ENCODE assay signal across 16 cellular contexts in genomic region chr15:68203956-68204355, GRCh38. TPM values are rescaled to one million over a fixed set of nuclear protein-coding genes. Genes with fewer than 3 reads are reported as not detected.
A peak's percentile ranks its signal among the peaks of the same experiment; 100 is the strongest.
DNase-seq lines count a peak whose midpoint lies in the region; TF ChIP-seq lines count a peak whose summit lies in the region.
"Had no signal": no experiment of that assay in that cellular context is flagged by ENCODE, and none has a peak within 500 bp of the region (broad histone marks: within the 10 kb centered on the region; RNA-seq: fewer than 3 reads in every experiment).

No MANE protein-coding gene starts in this region.

- CTCF ChIA-PET in Caco-2 (lab: Charles Lee), result no interaction called here
- CTCF ChIA-PET in CD8-positive, alpha-beta memory T cell (lab: Charles Lee), result no interaction called here

- no peak overlapping the region for H3K4me3 Mint-ChIP-seq in Caco-2 (ENCODE audit: unreplicated experiment)
- no peak overlapping the region for H3K4me3 Mint-ChIP-seq in CD8-positive, alpha-beta memory T cell
- H3K4me3 Mint-ChIP-seq: H9, IgD-negative memory B cell had no signal

- no peaks in the 10 kb centered on the region for H4K20me1 ChIP-seq in smooth muscle cell (ENCODE audit: low read depth)

- H3K27me3 Mint-ChIP-seq in Caco-2 (ENCODE audit: insufficient read depth, unreplicated experiment), result no peaks in the 10 kb centered on the region
- H3K27me3 Mint-ChIP-seq in CD8-positive, alpha-beta memory T cell, result no peaks in the 10 kb centered on the region
- H3K27me3 Mint-ChIP-seq: IgD-negative memory B cell had no signal

- H3K4me1 Mint-ChIP-seq in Caco-2 (ENCODE audit: low read depth, unreplicated experiment), result peaks cover 17% of the 10 kb centered on the region
- H3K4me1 Mint-ChIP-seq in CD8-positive, alpha-beta memory T cell, result peaks cover 0 to 5% (median 4%) of the 10 kb centered on the region in 3 donors

- WGBS in mesenchymal stem cell, result 97% methylated on average over 5 of the region's 5 CpGs
- WGBS in smooth muscle cell (ENCODE audit: low lambda C conversion rate), result 98% methylated on average over 5 of the region's 5 CpGs

- peaks cover 26% of the 10 kb centered on the region for H3K36me3 Mint-ChIP-seq in Caco-2 (ENCODE audit: insufficient read depth, unreplicated experiment)
- H3K36me3 Mint-ChIP-seq in CD8-positive, alpha-beta memory T cell, result no peaks in the 10 kb centered on the region

- POLR2A ChIA-PET in Caco-2 (lab: Charles Lee), result no interaction called here
- POLR2A ChIA-PET in CD8-positive, alpha-beta memory T cell (lab: Charles Lee), result no interaction called here

- DNase-seq in Caco-2 (no peak), mesenchymal stem cell (no peak), smooth muscle cell (lab: John Stamatoyannopoulos, UW; ENCODE audit: unreplicated experiment) (no peak), HuH-7.5 (ENCODE audit: low spot score) (no peak), KG1 (lab: John Stamatoyannopoulos, UW) (no peak)
- DNase-seq in CD8-positive, alpha-beta memory T cell, result no peak
- DNase-seq: ACHN, DMS153, EL, H9, NCI-H1436, NCI-H2081, NCI-H526, OCI-M1 had no signal

- no peak overlapping the region for H3K18ac ChIP-seq in mesenchymal stem cell (ENCODE audit: low read depth in 1 of 2, low read length in 2 of 2)

- H2BK5ac ChIP-seq in mesenchymal stem cell (ENCODE audit: low read depth, low read length, poor library complexity, severe bottlenecking), result no peak overlapping the region

- H3K4me3 ChIP-seq in Caco-2 (ENCODE audit: low read depth, low read length), result peak overlapping the region; percentile 29
- H3K4me3 ChIP-seq in mesenchymal stem cell (ENCODE audit: insufficient read depth in 1 of 2, low read depth in 1 of 2, low read length in 2 of 2), result no peak overlapping the region
- peak overlapping the region; percentile 32 for H3K4me3 ChIP-seq in smooth muscle cell
- H3K4me3 ChIP-seq in CD8-positive, alpha-beta memory T cell (ENCODE audit: low read length), result no peak overlapping the region

- no peak overlapping the region for H3K27ac Mint-ChIP-seq in Caco-2 (ENCODE audit: unreplicated experiment)
- peak overlapping the region in 1 of 8 donors; percentile 90 for H3K27ac Mint-ChIP-seq in CD8-positive, alpha-beta memory T cell
- H3K27ac Mint-ChIP-seq: IgD-negative memory B cell had no signal

- H4K8ac ChIP-seq in mesenchymal stem cell (ENCODE audit: low read length), result no peak overlapping the region

- H3K4me1 ChIP-seq in Caco-2 (peaks cover 21% of the 10 kb centered on the region), mesenchymal stem cell (ENCODE audit: control insufficient read depth, insufficient read depth, low read depth, low read length) (peaks cover 13% of the 10 kb centered on the region), smooth muscle cell (ENCODE audit: low read depth) (peaks cover 13% of the 10 kb centered on the region)
- H3K4me1 ChIP-seq in CD8-positive, alpha-beta memory T cell (ENCODE audit: insufficient read depth, low read length), result no peaks in the 10 kb centered on the region

- H3K9ac ChIP-seq in mesenchymal stem cell (ENCODE audit: low read length), result no peak overlapping the region
- no peak overlapping the region for H3K9ac ChIP-seq in smooth muscle cell (ENCODE audit: low read depth)

- H3K79me1 ChIP-seq in mesenchymal stem cell (replicated peaks; ENCODE audit: low read length, poor library complexity, severe bottlenecking), result peaks cover 33% of the 10 kb centered on the region

- H3K27ac ChIP-seq in VCaP (peak overlapping the region; percentile 91; the same call in 1 of the 2 replicates), mesenchymal stem cell (ENCODE audit: low read length, poor library complexity, severe bottlenecking) (no peak overlapping the region), smooth muscle cell (ENCODE audit: low read depth) (no peak overlapping the region)
- H3K27ac ChIP-seq in CD8-positive, alpha-beta memory T cell (ENCODE audit: low read depth, low read length), result no peak overlapping the region

- H2AFZ ChIP-seq in mesenchymal stem cell (ENCODE audit: low read depth, low read length), result no peak overlapping the region
- H2AFZ ChIP-seq in smooth muscle cell (ENCODE audit: low read depth), result no peak overlapping the region

- H2AK5ac ChIP-seq in mesenchymal stem cell (ENCODE audit: low read length, severe bottlenecking), result no peak overlapping the region

- BruUV-seq in Caco-2 (replicated peaks; lab: Mats Ljungman, UMichigan), result no TSS peak

- H2BK15ac ChIP-seq in mesenchymal stem cell (ENCODE audit: low read depth, poor library complexity, severe bottlenecking), result peak overlapping the region; percentile 13

- no peaks in the 10 kb centered on the region for H3F3A ChIP-seq in smooth muscle cell (ENCODE audit: low read depth)

- intact Hi-C loops in Caco-2 (cut with micrococcal nuclease; ENCODE audit: unreplicated experiment), result no loop called here

- no peaks in the 10 kb centered on the region for H3K79me2 ChIP-seq in smooth muscle cell (ENCODE audit: low read depth)

- H2BK12ac ChIP-seq in mesenchymal stem cell (ENCODE audit: low read length in 2 of 2), result peak overlapping the region in 1 of 2 experiments; percentile 15

- no peak overlapping the region for H2BK120ac ChIP-seq in mesenchymal stem cell (ENCODE audit: low read depth, low read length)

- H3K36me3 ChIP-seq in Caco-2 (ENCODE audit: control insufficient read depth, insufficient read depth, low read length) (no peaks in the 10 kb centered on the region), mesenchymal stem cell (ENCODE audit: control insufficient read depth in 1 of 2, insufficient read depth in 2 of 2, low read depth in 1 of 2, low read length in 2 of 2) (peaks cover 0 to 27% of the 10 kb centered on the region in 2 experiments), smooth muscle cell (ENCODE audit: low read depth) (no peaks in the 10 kb centered on the region)
- no peaks in the 10 kb centered on the region for H3K36me3 ChIP-seq in CD8-positive, alpha-beta memory T cell (ENCODE audit: insufficient read depth, low read length)

- H3K4ac ChIP-seq in mesenchymal stem cell (ENCODE audit: low read depth in 1 of 2, low read length in 2 of 2), result no peak overlapping the region

- H3K9me3 ChIP-seq in Caco-2 (no peaks in the 10 kb centered on the region), mesenchymal stem cell (ENCODE audit: control insufficient read depth, low read length) (no peaks in the 10 kb centered on the region), smooth muscle cell (replicated peaks; ENCODE audit: low read depth) (no peaks in the 10 kb centered on the region)
- no peaks in the 10 kb centered on the region for H3K9me3 ChIP-seq in CD8-positive, alpha-beta memory T cell (ENCODE audit: low read length)

- no peak overlapping the region for H3K14ac ChIP-seq in mesenchymal stem cell (ENCODE audit: low read length in 2 of 2)

- H4K91ac ChIP-seq in mesenchymal stem cell (ENCODE audit: low read length), result no peak overlapping the region

- H3K27me3 ChIP-seq in Caco-2 (replicated peaks; ENCODE audit: control insufficient read depth, insufficient read depth, low read length), result no peaks in the 10 kb centered on the region
- H3K27me3 ChIP-seq in mesenchymal stem cell (ENCODE audit: control insufficient read depth in 1 of 2, insufficient read depth in 1 of 2, low read length in 2 of 2), result no peaks in the 10 kb centered on the region
- no peaks in the 10 kb centered on the region for H3K27me3 ChIP-seq in smooth muscle cell (ENCODE audit: low read depth)
- no peaks in the 10 kb centered on the region for H3K27me3 ChIP-seq in CD8-positive, alpha-beta memory T cell (ENCODE audit: insufficient read depth, low read length, poor library complexity, severe bottlenecking)

- H3K4me2 ChIP-seq in mesenchymal stem cell (ENCODE audit: low read length, poor library complexity, severe bottlenecking) (no peak overlapping the region), smooth muscle cell (no peak overlapping the region)

- H3K23ac ChIP-seq in mesenchymal stem cell (ENCODE audit: low read length in 2 of 2), result no peak overlapping the region

- no peaks in the 10 kb centered on the region for H3K9me3 Mint-ChIP-seq in Caco-2 (ENCODE audit: unreplicated experiment)
- H3K9me3 Mint-ChIP-seq in CD8-positive, alpha-beta memory T cell, result no peaks in the 10 kb centered on the region
- H3K9me3 Mint-ChIP-seq: H9, IgD-negative memory B cell had no signal

- TF ChIP-seq CTCF in Caco-2 (IDR thresholded peaks at IDR 0.05; ENCODE audit: insufficient read depth in 1 of 2, low read depth in 1 of 2, low read length in 1 of 2, severe bottlenecking in 1 of 2, unreplicated experiment in 1 of 2), result no peak
- TF ChIP-seq CTCF in VCaP (conservative IDR thresholded peaks at IDR 0.05), result no peak
- no peak for TF ChIP-seq CTCF in smooth muscle cell (IDR thresholded peaks at IDR 0.05; ENCODE audit: borderline replicate concordance, insufficient read depth, poor library complexity, severe bottlenecking)

RNA-seq across cellular contexts. Expression of gene CALML4, which starts 1.2 kb away (rescaled TPM):
- total RNA-seq in Caco-2 (2022), result 19.5 and 26.4 TPM in 2 replicates
- 5.0 TPM for polyA plus RNA-seq in mesenchymal stem cell (2013, experiment 1 of 2)
- polyA plus RNA-seq in mesenchymal stem cell (2013, experiment 2 of 2), result 3.7 TPM
- 1.3 and 2.2 TPM in 2 replicates for total RNA-seq in smooth muscle cell
- 2.6 and 3.2 TPM in 2 replicates for polyA plus RNA-seq in smooth muscle cell
- 1 to 10 TPM; 4.9 to 6.4 TPM for total RNA-seq in CD8-positive, alpha-beta memory T cell
- 0.40 TPM for polyA plus RNA-seq in CD8-positive, alpha-beta memory T cell

RNA-seq across cellular contexts. Expression of gene CLN6, which starts 25.6 kb away (rescaled TPM):
- total RNA-seq in Caco-2 (2022) (69.5 and 76.7 TPM in 2 replicates), smooth muscle cell (11.5 and 15.2 TPM in 2 replicates)
- 23.5 TPM for polyA plus RNA-seq in mesenchymal stem cell (2013, experiment 1 of 2)
- polyA plus RNA-seq in mesenchymal stem cell (2013, experiment 2 of 2), result 23.2 TPM
- 2.5 and 3.0 TPM in 2 replicates for polyA plus RNA-seq in smooth muscle cell
- total RNA-seq in CD8-positive, alpha-beta memory T cell, result 10 to 100 TPM; 69.1 to 73.8 TPM
- 2.3 TPM for polyA plus RNA-seq in CD8-positive, alpha-beta memory T cell

Comparison
In these comparisons a context has a peak if more than half of its experiments do, and no peak if none do; other contexts are left out.
1. H3K4me3 ChIP-seq: peak in Caco-2 (single experiment) and smooth muscle cell (single experiment); none in mesenchymal stem cell (0 of 2) and CD8-positive, alpha-beta memory T cell (single experiment).